In genomic region chr20:5000263-5001173, GRCh38 we compare ENCODE assay signal across 8 cellular contexts. TPM values are rescaled to one million over a fixed set of nuclear protein-coding genes. Genes with fewer than 3 reads are reported as not detected.
DNase-seq lines count a peak whose midpoint lies in the region.

No MANE protein-coding gene starts in this region.

- H3K4me2 ChIP-seq in Karpas-422 (ENCODE audit: low read depth, low read length, poor library complexity, severe bottlenecking): peak overlapping the region; percentile 97
- H3K4me2 ChIP-seq in mesendoderm (ENCODE audit: low read length): peak overlapping the region; percentile 78

- H4K5ac ChIP-seq in mesendoderm (ENCODE audit: low read length): no peak overlapping the region

- no peak overlapping the region for H2BK15ac ChIP-seq in mesendoderm (replicated peaks; ENCODE audit: low read depth)

- H2BK5ac ChIP-seq in mesendoderm (ENCODE audit: low read length): no peak overlapping the region

- no peak overlapping the region for H2AFZ ChIP-seq in Karpas-422 (ENCODE audit: low read length)

- H3K23ac ChIP-seq in mesendoderm (ENCODE audit: low read length): peak overlapping the region; percentile 6

- H3K9me2 ChIP-seq in Karpas-422 (replicated peaks; ENCODE audit: insufficient read depth, low read length): no peaks in the 10 kb centered on the region

- peak overlapping the region; percentile 78 for H3K18ac ChIP-seq in mesendoderm (ENCODE audit: low read length)

- H3K4ac ChIP-seq in mesendoderm (ENCODE audit: low read depth, low read length): no peak overlapping the region

- no CpG with 5 or more reads among the region's 53 CpGs for WGBS in mesendoderm (ENCODE audit: extremely low coverage, insufficient coverage, low lambda C conversion rate)

- H3K56ac ChIP-seq in mesendoderm (ENCODE audit: low read length): peak overlapping the region; percentile 70

- H4K20me1 ChIP-seq in Karpas-422 (ENCODE audit: insufficient read depth, low read depth, low read length): peaks cover 33% of the 10 kb centered on the region; the same call in 1 of the 2 replicates

- no peak overlapping the region for H2BK120ac ChIP-seq in mesendoderm (ENCODE audit: low read depth, low read length)

- H3K9me3 ChIP-seq in Karpas-422 (ENCODE audit: low read length) (no peaks in the 10 kb centered on the region), endocrine pancreas (ENCODE audit: control insufficient read depth, low read length) (no peaks in the 10 kb centered on the region)

- peak overlapping the region; percentile 87 for H3K4me3 ChIP-seq in Karpas-422 (ENCODE audit: low read length)
- H3K4me3 ChIP-seq in endocrine pancreas (ENCODE audit: control insufficient read depth, insufficient read depth, low read length): peak overlapping the region; percentile 57
- peak overlapping the region; percentile 46 for H3K4me3 ChIP-seq in mesendoderm (ENCODE audit: low read length)

- H3K36me3 ChIP-seq in Karpas-422 (ENCODE audit: insufficient read depth, low read length): no peaks in the 10 kb centered on the region
- H3K36me3 ChIP-seq in endocrine pancreas (ENCODE audit: control insufficient read depth, insufficient read depth, low read length): no peaks in the 10 kb centered on the region
- H3K36me3 ChIP-seq in mesendoderm (ENCODE audit: control insufficient read depth, insufficient read depth, low read length): no peaks in the 10 kb centered on the region

- peaks cover 4% of the 10 kb centered on the region for H3K79me1 ChIP-seq in mesendoderm (ENCODE audit: low read length)

- DNase-seq in stimulated activated CD4-positive, alpha-beta T cell treated with anti-CD3 and anti-CD28 coated beads, Interleukin-15, amount 100 ng/mL, for 24 hours: peak; percentile 45
- DNase-seq in stimulated activated CD4-positive, alpha-beta T cell treated with anti-CD3 and anti-CD28 coated beads, Interleukin-1b, Interleukin-23, amount 100 ng/mL, for 48 hours: no peak
- DNase-seq in Karpas-422 (no peak), mesendoderm (peak; percentile 27), substantia nigra (lab: John Stamatoyannopoulos, UW) (peak in 47 of 49 donors; percentile 8 to 84 (median 55)), A172 (ENCODE audit: low spot score) (no peak)
- DNase-seq in activated CD4-positive, alpha-beta T cell treated with anti-CD3 and anti-CD28 coated beads, Interleukin-2, amount 50 U/mL, for 1 hour: peak; percentile 12

- H2AK5ac ChIP-seq in mesendoderm (ENCODE audit: low read length): no peak overlapping the region

- H3K27ac ChIP-seq in Karpas-422 (ENCODE audit: low read length) (peak overlapping the region; percentile 79), mesendoderm (ENCODE audit: low read depth, low read length) (no peak overlapping the region), substantia nigra (ENCODE audit: low read depth, low read length, poor library complexity, severe bottlenecking) (peak overlapping the region; percentile 68)

- no peaks in the 10 kb centered on the region for H3K27me3 ChIP-seq in Karpas-422 (ENCODE audit: low read length)
- H3K27me3 ChIP-seq in endocrine pancreas (ENCODE audit: control insufficient read depth, insufficient read depth, low read length): no peaks in the 10 kb centered on the region
- H3K27me3 ChIP-seq in mesendoderm (ENCODE audit: insufficient read depth, low read length, poor library complexity): peaks cover 2% of the 10 kb centered on the region

- no peak overlapping the region for H4K8ac ChIP-seq in mesendoderm (ENCODE audit: low read depth, low read length)

- H3K79me2 ChIP-seq in Karpas-422 (ENCODE audit: low read length): peaks cover 53% of the 10 kb centered on the region
- peaks cover 1% of the 10 kb centered on the region for H3K79me2 ChIP-seq in mesendoderm (ENCODE audit: control insufficient read depth, insufficient read depth, low read length)

- H3K4me1 ChIP-seq in Karpas-422 (ENCODE audit: low read length) (peaks cover 59% of the 10 kb centered on the region), endocrine pancreas (ENCODE audit: control insufficient read depth, insufficient read depth, low read length) (peaks cover 5% of the 10 kb centered on the region), mesendoderm (ENCODE audit: control insufficient read depth, low read depth, low read length) (no peaks in the 10 kb centered on the region)

- peak overlapping the region; percentile 86 for H3K9ac ChIP-seq in Karpas-422 (ENCODE audit: low read length)
- peak overlapping the region; percentile 87 for H3K9ac ChIP-seq in endocrine pancreas (ENCODE audit: control insufficient read depth, insufficient read depth, low read length)
- peak overlapping the region; percentile 68 for H3K9ac ChIP-seq in mesendoderm (ENCODE audit: low read length)

RNA-seq across cellular contexts. Expression of gene SLC23A2, which starts 0.8 kb away (rescaled TPM):
- total RNA-seq in Karpas-422 (2014; rRNA removed; shearing (Covaris generic); ENCODE audit: low replicate concordance): 34.5 and 49.2 TPM in 2 replicates
- 8.1 TPM for polyA plus RNA-seq in mesendoderm (2013, experiment 1 of 2)
- polyA plus RNA-seq in mesendoderm (2013, experiment 2 of 2): 8.0 TPM
- 22.9 and 25.6 TPM in 2 replicates for total RNA-seq in A172 (2014; rRNA removed; shearing (Covaris generic))

Comparison
In these comparisons a context has a peak if more than half of its experiments do, and no peak if none do; other contexts are left out.
1. DNase-seq: peak in stimulated activated CD4-positive, alpha-beta T cell treated with anti-CD3 and anti-CD28 coated beads, Interleukin-15, amount 100 ng/mL, for 24 hours (single experiment), activated CD4-positive, alpha-beta T cell treated with anti-CD3 and anti-CD28 coated beads, Interleukin-2, amount 50 U/mL, for 1 hour (single experiment), mesendoderm (single experiment) and substantia nigra (47 of 49); none in stimulated activated CD4-positive, alpha-beta T cell treated with anti-CD3 and anti-CD28 coated beads, Interleukin-1b, Interleukin-23, amount 100 ng/mL, for 48 hours (single experiment), Karpas-422 (single experiment) and A172 (single experiment).
2. Peak in every context shown above with its lines, with median percentiles within 50 percentile points of each other: H3K4me3 ChIP-seq and H3K9ac ChIP-seq.